ENCODE assay signal across 8 cellular contexts in genomic region chr7:139340037-139340807, GRCh38. TPM values are rescaled to one million over a fixed set of nuclear protein-coding genes. Genes with fewer than 3 reads are reported as not detected.
A peak's percentile ranks its signal among the peaks of the same experiment; 100 is the strongest.
DNase-seq lines count a peak whose midpoint lies in the region; ATAC-seq and TF ChIP-seq lines count a peak whose summit lies in the region.

No MANE protein-coding gene starts in this region.

- H3K27me3 Mint-ChIP-seq in endodermal cell (ENCODE audit: insufficient read depth), result no peaks in the 10 kb centered on the region

- peaks cover 10% of the 10 kb centered on the region; the same call in 1 of the 2 replicates for H3K9me3 ChIP-seq in HUES6 (ENCODE audit: control insufficient read depth, insufficient read depth, low read depth, low read length)
- no peaks in the 10 kb centered on the region for H3K9me3 ChIP-seq in NT2/D1 (ENCODE audit: insufficient read depth, low read length)
- H3K9me3 ChIP-seq in endodermal cell (ENCODE audit: control insufficient read depth, low read length), result peaks cover 10% of the 10 kb centered on the region

- ATAC-seq in GM21447 (IDR thresholded peaks at IDR 0.05; ENCODE audit: unreplicated experiment), result peak; percentile 84

- H3K4me3 ChIP-seq in HUES6 (ENCODE audit: low read depth, low read length) (peak overlapping the region; percentile 94), NT2/D1 (ENCODE audit: insufficient read length, low read depth) (peak overlapping the region; percentile 96), endodermal cell (ENCODE audit: low read length) (peak overlapping the region; percentile 99)

- peak; percentile 87 for TF ChIP-seq CTCF in endodermal cell (conservative IDR thresholded peaks at IDR 0.05)

- H3K36me3 ChIP-seq in HUES6 (ENCODE audit: control insufficient read depth, insufficient read depth, low read length) (no peaks in the 10 kb centered on the region), NT2/D1 (ENCODE audit: insufficient read depth, insufficient read length, low read length) (peaks cover under 1% of the 10 kb centered on the region), endodermal cell (ENCODE audit: control insufficient read depth, insufficient read depth, low read length) (peaks cover 4% of the 10 kb centered on the region)

- H3K27me3 ChIP-seq in HUES6 (ENCODE audit: control insufficient read depth, insufficient read depth, low read length) (no peaks in the 10 kb centered on the region), NT2/D1 (ENCODE audit: insufficient read depth, insufficient read length) (no peaks in the 10 kb centered on the region), endodermal cell (ENCODE audit: control insufficient read depth, insufficient read depth, low read length, poor library complexity, severe bottlenecking) (no peaks in the 10 kb centered on the region)

- peaks cover 15% of the 10 kb centered on the region for H3K36me3 Mint-ChIP-seq in endodermal cell (ENCODE audit: low read depth)

- peak overlapping the region; percentile 100 for H3K9ac ChIP-seq in HUES6 (ENCODE audit: low read length)
- peak overlapping the region; percentile 99 for H3K9ac ChIP-seq in NT2/D1 (ENCODE audit: insufficient read length, low read depth)
- peak overlapping the region; percentile 100 for H3K9ac ChIP-seq in endodermal cell (ENCODE audit: extremely low read depth, low read length, poor library complexity, severe bottlenecking)

- 0 out of 2 replicates have a peak, but pooled peaks cover 5% of the 10 kb centered on the region for H3K4me1 ChIP-seq in HUES6 (ENCODE audit: control insufficient read depth, insufficient read depth, low read length)
- H3K4me1 ChIP-seq in NT2/D1 (ENCODE audit: insufficient read depth, insufficient read length), result no peaks in the 10 kb centered on the region
- no peaks in the 10 kb centered on the region for H3K4me1 ChIP-seq in endodermal cell (ENCODE audit: control insufficient read depth, insufficient read depth, low read length)

- H3K27ac ChIP-seq in HUES6 (ENCODE audit: low read depth, low read length) (peak overlapping the region; percentile 98; the same call in 1 of the 2 replicates), endodermal cell (ENCODE audit: low read depth, low read length) (peak overlapping the region; percentile 100)

- DNase-seq in D341Med (ENCODE audit: low spot score), result peak; percentile 95
- peak; percentile 98 for DNase-seq in NT2/D1 (ENCODE audit: low read depth, low spot score)
- DNase-seq in activated CD8-positive, alpha-beta memory T cell treated with anti-CD3 and anti-CD28 coated beads, Interleukin-2, amount 50 U/mL, for 24 hours (ENCODE audit: extremely low read depth), result peak; percentile 99
- peak; percentile 98 for DNase-seq in endodermal cell
- DNase-seq in mesenteric fat pad (ENCODE audit: low spot score), result peak; percentile 98
- peak; percentile 96 for DNase-seq in stimulated activated CD8-positive, alpha-beta memory T cell treated with anti-CD3 and anti-CD28 coated beads, Interleukin-15, amount 100 ng/mL, for 1 hour (ENCODE audit: low read depth)

- peaks cover 5% of the 10 kb centered on the region for H3K4me1 Mint-ChIP-seq in endodermal cell

- peaks cover 12% of the 10 kb centered on the region for H3K9me3 Mint-ChIP-seq in endodermal cell

- H3K27ac Mint-ChIP-seq in endodermal cell, result peak overlapping the region; percentile 100

- WGBS in endodermal cell (ENCODE audit: insufficient coverage in 1 of 2, insufficient read length in 1 of 2), 2 experiments, result 3 to 4% methylated on average over 63 to 66 of the region's 66 CpGs

- H3K4me3 Mint-ChIP-seq in endodermal cell, result peak overlapping the region; percentile 97

RNA-seq across cellular contexts. Expression of gene FMC1, which starts 0.9 kb away (rescaled TPM):
- total RNA-seq in endodermal cell, result 10 to 100 TPM; 10.8 to 17.1 TPM
- 40.8 TPM for polyA plus RNA-seq in endodermal cell (2013, experiment 1 of 2)
- polyA plus RNA-seq in endodermal cell (2013, experiment 2 of 2), result 40.9 TPM
- 9.9 TPM for total RNA-seq in mesenteric fat pad

RNA-seq across cellular contexts. Expression of gene LUC7L2, which starts 19.5 kb away (rescaled TPM):
- total RNA-seq in endodermal cell (10 to 100 TPM; 71.0 to 76.0 TPM), mesenteric fat pad (67.3 TPM)
- 74.0 TPM for polyA plus RNA-seq in endodermal cell (2013, experiment 1 of 2)
- polyA plus RNA-seq in endodermal cell (2013, experiment 2 of 2), result 62.3 TPM

Comparison
In these comparisons a context has a peak if more than half of its experiments do, and no peak if none do; other contexts are left out.
1. Peak in every context shown above with its lines: DNase-seq, ATAC-seq, H3K4me3 ChIP-seq and H3K27ac ChIP-seq.